ENCODE assay signal across 9 cellular contexts in genomic region chr6:118263929-118264486, GRCh38.
DNase-seq lines count a peak whose midpoint lies in the region; ATAC-seq and TF ChIP-seq lines count a peak whose summit lies in the region.
"Had no signal": no experiment of that assay in that cellular context is flagged by ENCODE, and none has a peak within 500 bp of the region (broad histone marks: within the 10 kb centered on the region; RNA-seq: fewer than 3 reads in every experiment).

No MANE protein-coding gene starts in this region.

- peak; percentile 23 for DNase-seq in ELF-1 (ENCODE audit: low read depth, low spot score)
- peak; percentile 66 for DNase-seq in left kidney (ENCODE audit: low read depth, low spot score)
- no peak for DNase-seq in activated CD4-positive, alpha-beta T cell treated with anti-CD3 and anti-CD28 coated beads, Interleukin-2, amount 50 U/mL, for 48 hours
- DNase-seq in HK-2 (ENCODE audit: unreplicated experiment), result no peak
- DNase-seq in HuH-7 (ENCODE audit: low spot score), result no peak
- no peak for DNase-seq in effector CD4-positive, alpha-beta T cell

- peak; percentile 57 for TF ChIP-seq CTCF in VCaP (conservative IDR thresholded peaks at IDR 0.05)

- ATAC-seq in HG03103 (IDR thresholded peaks at IDR 0.05; ENCODE audit: low read depth, unreplicated experiment), result peak; percentile 66

- no peak overlapping the region for H3K27ac ChIP-seq in VCaP
- H3K27ac ChIP-seq: skin epidermis had no signal

Comparison
In these comparisons a context has a peak if more than half of its experiments do, and no peak if none do; other contexts are left out.
1. DNase-seq: peak in ELF-1 (single experiment) and left kidney (single experiment); none in activated CD4-positive, alpha-beta T cell treated with anti-CD3 and anti-CD28 coated beads, Interleukin-2, amount 50 U/mL, for 48 hours (0 of 2), HK-2 (single experiment), HuH-7 (single experiment) and effector CD4-positive, alpha-beta T cell (single experiment).